In genomic region chr11:62273789-62274275, GRCh38 we compare ENCODE assay signal across 1 cellular context.
TF ChIP-seq lines count a peak whose summit lies in the region.

No MANE protein-coding gene starts in this region.

TF ChIP-seq in K562, 482 proteins besides CTCF, POLR2A, EP300 and RAD21 (continued from another document):
- TF ChIP-seq ZBTB40 (IDR thresholded peaks at IDR 0.05) (0 out of 2 replicates have a peak, but pooled peaks have one; percentile 14), ZBTB40 (CRISPR knock-in tag; IDR thresholded peaks at IDR 0.05) (no peak), DDX20 (tag; IDR thresholded peaks at IDR 0.05; ENCODE audit: low read depth) (no peak), ATF4 (CRISPR knock-in tag; IDR thresholded peaks at IDR 0.05) (peak; percentile 51; the same call in 1 of the 2 replicates), NUFIP1 (IDR thresholded peaks at IDR 0.05; ENCODE audit: partially characterized antibody) (no peak)
